10 cellular contexts compared by ENCODE assay signal in the genomic region with DNA sequence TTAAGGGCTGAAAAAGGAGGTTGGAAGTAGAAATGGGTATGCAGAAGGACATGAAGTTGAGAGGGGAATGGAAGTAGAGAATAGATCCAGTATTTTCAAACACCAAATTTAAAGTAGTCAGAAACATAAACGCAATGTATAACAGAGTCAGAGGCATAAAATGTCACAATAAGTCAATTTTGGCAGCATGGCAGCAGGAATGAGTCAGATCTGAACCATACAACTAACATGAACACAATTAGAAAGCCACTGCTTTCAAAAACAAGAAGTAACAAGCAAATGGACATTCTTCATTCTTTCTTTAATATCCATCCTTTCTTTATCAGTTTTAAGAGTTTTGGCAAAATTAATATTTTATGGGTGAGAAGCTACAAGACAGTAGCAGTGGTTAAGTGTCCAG. TPM values are rescaled to one million over a fixed set of nuclear protein-coding genes. Genes with fewer than 3 reads are reported as not detected.
DNase-seq lines count a peak whose midpoint lies in the region; ATAC-seq and TF ChIP-seq lines count a peak whose summit lies in the region.
"Had no signal": no experiment of that assay in that cellular context is flagged by ENCODE, and none has a peak within 500 bp of the region (broad histone marks: within the 10 kb centered on the region; RNA-seq: fewer than 3 reads in every experiment).

No MANE protein-coding gene starts in this region.

- CTCF ChIA-PET in T-cell (lab: Charles Lee): interaction anchor here (0.9 to 3.7 kb wide), 2 partner anchors 10 to 16 kb away, joined by 3 to 13 read pairs; no protein-coding TSS in a partner anchor

- peaks cover 23% of the 10 kb centered on the region for H3K36me3 ChIP-seq in HAP-1 (replicated peaks)
- H3K36me3 ChIP-seq in colonic mucosa: no peaks in the 10 kb centered on the region

- peaks cover 13% of the 10 kb centered on the region for H3K36me3 Mint-ChIP-seq in T-cell

- in situ Hi-C loops in HAP-1 (cut with MboI; ENCODE audit: low sequenced_read_pairs): no loop called here

- H3K4me3 ChIP-seq in HAP-1 (peak overlapping the region; percentile 88), fibroblast of the aortic adventitia (ENCODE audit: low read depth, low read length) (no peak overlapping the region), colonic mucosa (no peak overlapping the region)

- peak overlapping the region; percentile 37 to 100 (median 99) for H3K4me3 Mint-ChIP-seq in T-cell

- H3K4me1 ChIP-seq in HAP-1 (peaks cover 27% of the 10 kb centered on the region), colonic mucosa (peaks cover 8% of the 10 kb centered on the region)

- no peaks in the 10 kb centered on the region for H3K27me3 ChIP-seq in HAP-1 (ENCODE audit: low read depth)
- no peaks in the 10 kb centered on the region for H3K27me3 ChIP-seq in colonic mucosa

- no peak for ATAC-seq in T-cell (replicated peaks in 1 of 4)

- peaks cover 71 to 80% (median 71%) of the 10 kb centered on the region in 3 donors for H3K4me1 Mint-ChIP-seq in T-cell

- H3K9me3 Mint-ChIP-seq in T-cell: no peaks in the 10 kb centered on the region

- TF ChIP-seq CTCF in fibroblast of the aortic adventitia (IDR thresholded peaks at IDR 0.05; ENCODE audit: insufficient read depth, low read length): no peak
- no peak for TF ChIP-seq CTCF in colonic mucosa (IDR thresholded peaks at IDR 0.05)

- H3K27ac Mint-ChIP-seq in T-cell: peak overlapping the region; percentile 1 to 42

- peak; percentile 46 for DNase-seq in AG20443 (ENCODE audit: low spot score)
- no peak for DNase-seq in HAP-1 (ENCODE audit: low spot score in 2 of 2)
- DNase-seq in T-cell: no peak
- DNase-seq in fibroblast of the aortic adventitia (ENCODE audit: low read depth): peak; percentile 69
- no peak for DNase-seq in superior temporal gyrus (ENCODE audit: extremely low spot score)
- DNase-seq in colonic mucosa: no peak
- DNase-seq in effector CD8-positive, alpha-beta T cell (lab: John Stamatoyannopoulos, UW): no peak
- no peak for DNase-seq in SKM-1 (lab: John Stamatoyannopoulos, UW; ENCODE audit: unreplicated experiment)
- DNase-seq: caudate nucleus, NCI-H187 treated with DMSO at 0.1 percent for 48 hours had no signal

- no peaks in the 10 kb centered on the region for H3K9me3 ChIP-seq in HAP-1
- H3K9me3 ChIP-seq in colonic mucosa: no peaks in the 10 kb centered on the region

- intact Hi-C loops in colonic mucosa (cut with DNase I): no loop called here

- POLR2A ChIA-PET in T-cell (lab: Charles Lee): no interaction called here

- no peak overlapping the region for H3K27ac ChIP-seq in colonic mucosa

- no peaks in the 10 kb centered on the region for H3K27me3 Mint-ChIP-seq in T-cell

- no peak overlapping the region for H3K9ac ChIP-seq in colonic mucosa (ENCODE audit: low read depth in 2 of 2, low read length in 2 of 2)

RNA-seq across cellular contexts. Expression of a gene that starts 2.5 kb away (rescaled TPM):
- total RNA-seq in T-cell (10 to 100 TPM; 59.9 to 81.0 (median 64.9) TPM), fibroblast of the aortic adventitia (ENCODE audit: low replicate concordance) (36.6 and 39.9 TPM in 2 replicates), colonic mucosa (10 to 100 TPM; 26.9 to 42.9 TPM)

Comparison
In these comparisons a context has a peak if more than half of its experiments do, and no peak if none do; other contexts are left out.
1. DNase-seq: peak in AG20443 (single experiment) and fibroblast of the aortic adventitia (single experiment); none in HAP-1 (0 of 2), T-cell (0 of 34), superior temporal gyrus (single experiment), colonic mucosa (single experiment), effector CD8-positive, alpha-beta T cell (single experiment) and SKM-1 (single experiment).